In genomic region chr10:99731296-99732032, GRCh38 we compare ENCODE assay signal across 8 cellular contexts.
A peak's percentile ranks its signal among the peaks of the same experiment; 100 is the strongest.
DNase-seq lines count a peak whose midpoint lies in the region; ATAC-seq, FAIRE-seq and TF ChIP-seq lines count a peak whose summit lies in the region.

No MANE protein-coding gene starts in this region.

- DNase-seq in astrocyte of the spinal cord (ENCODE audit: low read depth, low spot score) (no peak), memory B cell (ENCODE audit: low spot score in 2 of 2) (no peak), GM19239 (ENCODE audit: insufficient read length, low spot score) (no peak), NCI-H2107 treated with DMSO at 0.1 percent for 48 hours (lab: John Stamatoyannopoulos, UW; ENCODE audit: unreplicated experiment) (no peak), HuH-7.5 (ENCODE audit: low spot score) (no peak)

- TF ChIP-seq CTCF in astrocyte of the spinal cord (IDR thresholded peaks at IDR 0.05; ENCODE audit: low read depth, low read length): no peak

- in situ Hi-C loops in astrocyte of the spinal cord (cut with HindIII; ENCODE audit: low sequenced_read_pairs): no loop called here

- H3K4me3 ChIP-seq in astrocyte of the spinal cord (ENCODE audit: low read depth, low read length): peak overlapping the region; percentile 84

- H3K4me3 Mint-ChIP-seq in memory B cell: peak overlapping the region; percentile 100

- H3K36me3 Mint-ChIP-seq in memory B cell: peaks cover 12% of the 10 kb centered on the region

- H3K27ac Mint-ChIP-seq in memory B cell: peak overlapping the region; percentile 96

- peaks cover 16% of the 10 kb centered on the region for H3K4me1 Mint-ChIP-seq in memory B cell

- no peak for FAIRE-seq in GM19239 (lab: Jason Lieb, UNC)

- peak; percentile 14 for ATAC-seq in GM18508 (IDR thresholded peaks at IDR 0.05; ENCODE audit: insufficient read depth, unreplicated experiment)
- peak; percentile 36 for ATAC-seq in HG03442 (IDR thresholded peaks at IDR 0.05; ENCODE audit: unreplicated experiment)
- ATAC-seq in memory B cell (ENCODE audit: low read depth): no peak
- no peak for ATAC-seq in GM21619 (IDR thresholded peaks at IDR 0.05; ENCODE audit: unreplicated experiment)

- H3K27me3 Mint-ChIP-seq in memory B cell: no peaks in the 10 kb centered on the region

- H3K9me3 Mint-ChIP-seq in memory B cell: no peaks in the 10 kb centered on the region

Comparison
In these comparisons a context has a peak if more than half of its experiments do, and no peak if none do; other contexts are left out.
1. ATAC-seq: peak in GM18508 (single experiment) and HG03442 (single experiment); none in memory B cell (single experiment) and GM21619 (single experiment).